ENCODE assay signal across 14 cellular contexts in genomic region chr12:3101309-3102022, GRCh38. TPM values are rescaled to one million over a fixed set of nuclear protein-coding genes. Genes with fewer than 3 reads are reported as not detected.
DNase-seq lines count a peak whose midpoint lies in the region; ATAC-seq and TF ChIP-seq lines count a peak whose summit lies in the region.
"Had no signal": no experiment of that assay in that cellular context is flagged by ENCODE, and none has a peak within 500 bp of the region (broad histone marks: within the 10 kb centered on the region; RNA-seq: fewer than 3 reads in every experiment).

No MANE protein-coding gene starts in this region.

- H2AK5ac ChIP-seq in mesenchymal stem cell (ENCODE audit: low read length, severe bottlenecking) = no peak overlapping the region

- TF ChIP-seq CTCF in coronary artery (IDR thresholded peaks at IDR 0.05) (no peak), GM13977 (IDR thresholded peaks at IDR 0.05; ENCODE audit: extremely low read depth, insufficient read depth, missing control alignments) (no peak)

- in situ Hi-C loops in GM13977 (cut with MboI; ENCODE audit: low pct_unique_long_range_greater_than_20kb, low sequenced_read_pairs, unreplicated experiment) = no loop called here

- peak; percentile 35 for DNase-seq in AG20443 (ENCODE audit: low spot score)
- peak; percentile 77 for DNase-seq in M059J (ENCODE audit: low read depth)
- peak; percentile 36 for DNase-seq in coronary artery (ENCODE audit: low spot score)
- DNase-seq in mesenchymal stem cell = no peak
- DNase-seq in GM13977 (ENCODE audit: low spot score) = no peak
- DNase-seq in activated naive CD4-positive, alpha-beta T cell treated with anti-CD3 and anti-CD28 coated beads, Interleukin-2, amount 50 U/mL, for 72 hours (ENCODE audit: low spot score in 2 of 2) = no peak
- no peak for DNase-seq in stimulated activated CD4-positive, alpha-beta T cell treated with anti-CD3 and anti-CD28 coated beads, Interleukin-2, amount 100 ng/mL, for 24 hours
- DNase-seq: activated CD4-positive, alpha-beta T cell treated with anti-CD3 and anti-CD28 coated beads for 4 hours; activated naive CD4-positive, alpha-beta T cell treated with anti-CD3 and anti-CD28 coated beads for 36 hours; brain microvascular endothelial cell; COR-L47; natural killer cell; SJCRH30 had no signal

- H4K91ac ChIP-seq in mesenchymal stem cell (ENCODE audit: low read length) = no peak overlapping the region

- peaks cover 16 to 31% of the 10 kb centered on the region in 2 donors for H3K9me3 Mint-ChIP-seq in activated naive CD4-positive, alpha-beta T cell treated with anti-CD3 and anti-CD28 coated beads, Interleukin-2, amount 50 U/mL, for 72 hours

- H2BK12ac ChIP-seq in mesenchymal stem cell (ENCODE audit: low read length in 2 of 2) = no peak overlapping the region

- H3K4me2 ChIP-seq in mesenchymal stem cell (ENCODE audit: low read length, poor library complexity, severe bottlenecking) = no peak overlapping the region

- no peak overlapping the region for H3K4me3 ChIP-seq in coronary artery
- no peak overlapping the region for H3K4me3 ChIP-seq in mesenchymal stem cell (ENCODE audit: insufficient read depth in 1 of 2, low read depth in 1 of 2, low read length in 2 of 2)
- H3K4me3 ChIP-seq: SJCRH30 had no signal

- H3K9me3 ChIP-seq in mesenchymal stem cell (ENCODE audit: control insufficient read depth, low read length) = peaks cover 3% of the 10 kb centered on the region

- no peak overlapping the region for H3K4ac ChIP-seq in mesenchymal stem cell (ENCODE audit: low read depth in 1 of 2, low read length in 2 of 2)

- H3K79me1 ChIP-seq in mesenchymal stem cell (replicated peaks; ENCODE audit: low read length, poor library complexity, severe bottlenecking) = peaks cover 20% of the 10 kb centered on the region

- H3K27me3 ChIP-seq in mesenchymal stem cell (ENCODE audit: control insufficient read depth in 1 of 2, insufficient read depth in 1 of 2, low read length in 2 of 2) = no peaks in the 10 kb centered on the region
- H3K27me3 ChIP-seq: brain microvascular endothelial cell, SJCRH30 had no signal

- peaks cover 0 to 7% of the 10 kb centered on the region in 2 experiments for H3K36me3 ChIP-seq in mesenchymal stem cell (ENCODE audit: control insufficient read depth in 1 of 2, insufficient read depth in 2 of 2, low read depth in 1 of 2, low read length in 2 of 2)
- H3K36me3 ChIP-seq: brain microvascular endothelial cell had no signal

- no peak overlapping the region for H3K9ac ChIP-seq in mesenchymal stem cell (ENCODE audit: low read length)

- H4K8ac ChIP-seq in mesenchymal stem cell (ENCODE audit: low read length) = no peak overlapping the region

- peak overlapping the region; percentile 13 for H2BK15ac ChIP-seq in mesenchymal stem cell (ENCODE audit: low read depth, poor library complexity, severe bottlenecking)

- H2BK120ac ChIP-seq in mesenchymal stem cell (ENCODE audit: low read depth, low read length) = no peak overlapping the region

- H3K27ac Mint-ChIP-seq in activated naive CD4-positive, alpha-beta T cell treated with anti-CD3 and anti-CD28 coated beads, Interleukin-2, amount 50 U/mL, for 72 hours = no peak overlapping the region
- H3K27ac Mint-ChIP-seq: activated naive CD4-positive, alpha-beta T cell treated with anti-CD3 and anti-CD28 coated beads for 36 hours; natural killer cell had no signal

- peak overlapping the region in 1 of 2 donors; percentile 13 for H3K27ac ChIP-seq in coronary artery
- no peak overlapping the region for H3K27ac ChIP-seq in mesenchymal stem cell (ENCODE audit: low read length, poor library complexity, severe bottlenecking)
- H3K27ac ChIP-seq: brain microvascular endothelial cell, SJCRH30 had no signal

- no peak overlapping the region for H2AFZ ChIP-seq in mesenchymal stem cell (ENCODE audit: low read depth, low read length)

- H3K4me1 ChIP-seq in mesenchymal stem cell (ENCODE audit: control insufficient read depth, insufficient read depth, low read depth, low read length) = peaks cover 48% of the 10 kb centered on the region

- no peak overlapping the region for H2BK5ac ChIP-seq in mesenchymal stem cell (ENCODE audit: low read depth, low read length, poor library complexity, severe bottlenecking)

- H3K23ac ChIP-seq in mesenchymal stem cell (ENCODE audit: low read length in 2 of 2) = no peak overlapping the region

- no peak for ATAC-seq in HG02884 (IDR thresholded peaks at IDR 0.05; ENCODE audit: unreplicated experiment)
- no peak for ATAC-seq in activated naive CD4-positive, alpha-beta T cell treated with anti-CD3 and anti-CD28 coated beads, Interleukin-2, amount 50 U/mL, for 72 hours
- ATAC-seq: natural killer cell had no signal

- no peak overlapping the region for H3K14ac ChIP-seq in mesenchymal stem cell (ENCODE audit: low read length in 2 of 2)

- H3K18ac ChIP-seq in mesenchymal stem cell (ENCODE audit: low read depth in 1 of 2, low read length in 2 of 2) = no peak overlapping the region

- peaks cover 20 to 24% of the 10 kb centered on the region in 2 donors for H3K36me3 Mint-ChIP-seq in activated naive CD4-positive, alpha-beta T cell treated with anti-CD3 and anti-CD28 coated beads, Interleukin-2, amount 50 U/mL, for 72 hours

- WGBS in mesenchymal stem cell = 96% methylated on average over 10 of the region's 10 CpGs

RNA-seq across cellular contexts. Expression of gene TSPAN9, which starts 24.3 kb away (rescaled TPM):
- 15.3 and 17.1 TPM in 2 replicates for total RNA-seq in M059J (2014; rRNA removed; shearing (Covaris generic))
- polyA plus RNA-seq in mesenchymal stem cell (2013, experiment 1 of 2) = 22.0 TPM
- 21.7 TPM for polyA plus RNA-seq in mesenchymal stem cell (2013, experiment 2 of 2)
- total RNA-seq in activated naive CD4-positive, alpha-beta T cell treated with anti-CD3 and anti-CD28 coated beads, Interleukin-2, amount 50 U/mL, for 72 hours = under 1 TPM; 0.50 to 0.97 TPM

Comparison
In these comparisons a context has a peak if more than half of its experiments do, and no peak if none do; other contexts are left out.
1. DNase-seq: peak in AG20443 (single experiment), M059J (single experiment) and coronary artery (single experiment); none in mesenchymal stem cell (single experiment), GM13977 (single experiment), activated naive CD4-positive, alpha-beta T cell treated with anti-CD3 and anti-CD28 coated beads, Interleukin-2, amount 50 U/mL, for 72 hours (0 of 2) and stimulated activated CD4-positive, alpha-beta T cell treated with anti-CD3 and anti-CD28 coated beads, Interleukin-2, amount 100 ng/mL, for 24 hours (0 of 2).